In the genomic region with DNA sequence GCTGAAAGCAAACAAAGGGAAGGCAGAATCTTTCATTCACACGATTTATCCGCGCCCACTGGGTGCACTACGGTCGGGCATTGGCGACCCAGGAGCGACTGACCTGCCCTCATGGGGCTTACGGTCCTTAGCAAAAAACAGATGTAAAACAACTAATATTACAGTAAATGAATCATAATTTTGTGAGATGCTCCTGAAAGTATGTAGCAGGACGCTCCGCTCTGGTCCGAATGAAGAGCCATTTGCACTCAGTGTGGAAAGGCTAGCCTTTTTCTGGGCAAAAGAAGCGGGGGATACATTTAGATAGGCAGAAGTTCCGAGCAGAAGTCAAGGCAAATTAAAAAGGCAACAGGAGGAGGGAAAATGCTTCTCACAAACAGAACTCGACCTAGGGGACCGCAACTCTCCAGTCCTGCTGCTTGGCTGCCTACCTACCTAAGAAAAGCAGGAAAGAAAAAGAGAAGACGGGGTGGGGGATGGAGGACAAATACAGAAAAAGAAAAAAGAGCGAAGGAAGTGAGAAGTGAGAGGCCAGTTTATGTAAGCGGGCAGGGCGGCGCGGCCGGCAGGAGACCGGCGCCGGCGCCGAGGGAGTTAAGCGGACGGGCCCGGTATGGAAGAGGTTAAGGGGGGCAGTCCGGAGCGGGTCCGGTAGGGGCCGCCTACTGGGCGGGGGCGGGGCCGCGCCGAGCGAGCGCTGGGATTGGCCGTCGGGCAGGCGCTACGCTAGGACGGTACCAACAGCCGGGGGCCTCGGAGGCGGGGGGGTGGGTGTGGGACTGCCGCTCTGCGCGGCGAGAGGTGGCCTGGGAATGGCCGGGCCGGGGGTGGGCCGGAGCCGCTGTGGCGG, we compare ENCODE assay signal across 8 cellular contexts. TPM values are rescaled to one million over a fixed set of nuclear protein-coding genes. Genes with fewer than 3 reads are reported as not detected.
DNase-seq lines count a peak whose midpoint lies in the region; ATAC-seq and TF ChIP-seq lines count a peak whose summit lies in the region.

A gene with protein sequence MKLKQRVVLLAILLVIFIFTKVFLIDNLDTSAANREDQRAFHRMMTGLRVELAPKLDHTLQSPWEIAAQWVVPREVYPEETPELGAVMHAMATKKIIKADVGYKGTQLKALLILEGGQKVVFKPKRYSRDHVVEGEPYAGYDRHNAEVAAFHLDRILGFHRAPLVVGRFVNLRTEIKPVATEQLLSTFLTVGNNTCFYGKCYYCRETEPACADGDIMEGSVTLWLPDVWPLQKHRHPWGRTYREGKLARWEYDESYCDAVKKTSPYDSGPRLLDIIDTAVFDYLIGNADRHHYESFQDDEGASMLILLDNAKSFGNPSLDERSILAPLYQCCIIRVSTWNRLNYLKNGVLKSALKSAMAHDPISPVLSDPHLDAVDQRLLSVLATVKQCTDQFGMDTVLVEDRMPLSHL (plus strand): TSS at position 770 of the 850 bp plus-strand sequence. CDS start 17,954 bp downstream, outside the sequence.

- ATAC-seq in GM21619 (IDR thresholded peaks at IDR 0.05; ENCODE audit: unreplicated experiment), result peak; percentile 82

- no peaks in the 10 kb centered on the region for H3K9me3 Mint-ChIP-seq in activated T-cell treated with anti-CD3 and anti-CD28 coated beads, Interleukin-2, amount 50 U/mL, for 24 hours

- no peak for TF ChIP-seq CTCF in epithelial cell of proximal tubule (conservative IDR thresholded peaks at IDR 0.05; ENCODE audit: low read depth, low read length)

- peak within 1 kb of the TSS; percentile 94 for H3K27ac Mint-ChIP-seq in activated T-cell treated with anti-CD3 and anti-CD28 coated beads, Interleukin-2, amount 50 U/mL, for 24 hours

- peaks cover 36% of the 10 kb centered on the region for H3K4me1 Mint-ChIP-seq in activated T-cell treated with anti-CD3 and anti-CD28 coated beads, Interleukin-2, amount 50 U/mL, for 24 hours (ENCODE audit: low read depth)

- peak; percentile 97 for DNase-seq in DMS 273 (lab: John Stamatoyannopoulos, UW; ENCODE audit: unreplicated experiment)
- peak; percentile 93 for DNase-seq in activated T-cell treated with anti-CD3 and anti-CD28 coated beads, Interleukin-2, amount 50 U/mL, for 24 hours
- no peak for DNase-seq in epithelial cell of proximal tubule (ENCODE audit: low read depth)
- peak; percentile 96 for DNase-seq in mucosa of gallbladder (ENCODE audit: low spot score)
- peak; percentile 75 to 83 for DNase-seq in stimulated activated CD8-positive, alpha-beta memory T cell treated with anti-CD3 and anti-CD28 coated beads, Interleukin-4, amount 100 ng/mL, for 1 hour (ENCODE audit: low read depth in 2 of 2, low spot score in 1 of 2)

- H3K4me3 Mint-ChIP-seq in activated T-cell treated with anti-CD3 and anti-CD28 coated beads, Interleukin-2, amount 50 U/mL, for 24 hours, result peak within 1 kb of the TSS; percentile 91

- H3K4me3 ChIP-seq in epithelial cell of proximal tubule (ENCODE audit: low read depth, low read length), result peak within 1 kb of the TSS; percentile 90

- no peak for TF ChIP-seq RAD21 in Ishikawa (IDR thresholded peaks at IDR 0.05; ENCODE audit: low read depth)

- peaks cover 4% of the 10 kb centered on the region for H3K36me3 Mint-ChIP-seq in activated T-cell treated with anti-CD3 and anti-CD28 coated beads, Interleukin-2, amount 50 U/mL, for 24 hours (ENCODE audit: low read depth)

- TF ChIP-seq EP300 in Ishikawa (IDR thresholded peaks at IDR 0.05; ENCODE audit: borderline replicate concordance), result 0 out of 2 replicates have a peak, but pooled peaks have one; percentile 11

- H3K27me3 Mint-ChIP-seq in activated T-cell treated with anti-CD3 and anti-CD28 coated beads, Interleukin-2, amount 50 U/mL, for 24 hours, result no peaks in the 10 kb centered on the region

TF ChIP-seq in Ishikawa, 13 proteins besides CTCF, POLR2A, EP300 and RAD21:
- no peak for TF ChIP-seq NFIC (IDR thresholded peaks at IDR 0.05)
- TF ChIP-seq YY1 (IDR thresholded peaks at IDR 0.05; ENCODE audit: low read depth), result 0 out of 2 replicates have a peak, but pooled peaks have one; percentile 14
TF ChIP-seq in Ishikawa: peak in this region for 1.

TF ChIP-seq in PFSK-1, 5 proteins besides CTCF, POLR2A, EP300 and RAD21:
- TF ChIP-seq FOXP2 (optimal IDR thresholded peaks at IDR 0.05; ENCODE audit: borderline replicate concordance, extremely low read depth, extremely low read length, insufficient read depth), result no peak
- TF ChIP-seq TAF1 (IDR thresholded peaks at IDR 0.05; ENCODE audit: borderline replicate concordance, insufficient read depth, low read length), result peak; percentile 49; the same call in 1 of the 2 replicates

RNA-seq across cellular contexts. Expression of the gene that starts here (rescaled TPM):
- 7.1 TPM for polyA plus RNA-seq in PFSK-1 (2012; ENCODE audit: insufficient read length, low read depth)
- total RNA-seq in epithelial cell of proximal tubule (18.0 and 23.4 TPM in 2 replicates), mucosa of gallbladder (69.9 TPM)
